ENCODE assay signal across 19 cellular contexts in genomic region chr5:33120671-33121070, GRCh38.
A peak's percentile ranks its signal among the peaks of the same experiment; 100 is the strongest.
DNase-seq lines count a peak whose midpoint lies in the region; ATAC-seq and TF ChIP-seq lines count a peak whose summit lies in the region.
"Had no signal": no experiment of that assay in that cellular context is flagged by ENCODE, and none has a peak within 500 bp of the region (broad histone marks: within the 10 kb centered on the region; RNA-seq: fewer than 3 reads in every experiment).

No MANE protein-coding gene starts in this region.

- ATAC-seq in SK-N-SH treated with all-trans-retinoic acid at 6 μM for 48 hours, result peak; percentile 90
- ATAC-seq: activated naive CD8-positive, alpha-beta T cell treated with anti-CD3 and anti-CD28 coated beads, Interleukin-2, amount 50 U/mL, for 24 hours; gastroesophageal sphincter; pancreas; Right ventricle myocardium inferior had no signal

- no peak overlapping the region for H3K4me3 ChIP-seq in fibroblast of mammary gland (ENCODE audit: control insufficient read depth, low read depth, low read length)
- H3K4me3 ChIP-seq: gastroesophageal sphincter, HAP-1, left ventricle myocardium inferior, pancreas had no signal

- TF ChIP-seq CTCF in fibroblast of mammary gland (conservative IDR thresholded peaks at IDR 0.05; ENCODE audit: control insufficient read depth, insufficient read depth, low read depth, low read length), result no peak

- DNase-seq in GM03348 (ENCODE audit: low spot score) (peak; percentile 79), fibroblast of mammary gland (ENCODE audit: low read depth) (peak; percentile 66), smooth muscle cell of the brain vasculature (ENCODE audit: low read depth, low spot score) (peak; percentile 32), KG1 (lab: John Stamatoyannopoulos, UW) (no peak), activated gamma-delta T cell (lab: John Stamatoyannopoulos, UW) (no peak), NOMO-1 treated with DMSO at 0.1 percent for 48 hours (lab: John Stamatoyannopoulos, UW; ENCODE audit: unreplicated experiment) (no peak)
- DNase-seq: activated CD4-positive, CD25-positive, alpha-beta regulatory T cell; activated CD8-positive, alpha-beta memory T cell treated with anti-CD3 and anti-CD28 coated beads for 24 hours; activated naive CD8-positive, alpha-beta T cell treated with anti-CD3 and anti-CD28 coated beads, Interleukin-2, amount 50 U/mL, for 24 hours; DMS53; left ventricle myocardium inferior; NCI-H187 treated with DMSO at 0.1 percent for 48 hours; NCI-H446 treated with DMSO at 0.1 percent for 48 hours; pancreas; small intestine had no signal

TF ChIP-seq in SK-N-SH treated with all-trans-retinoic acid at 6 μM for 48 hours, 23 proteins besides CTCF, POLR2A, EP300 and RAD21:
- no peak for TF ChIP-seq ZNF8 (CRISPR knock-in tag; IDR thresholded peaks at IDR 0.05)
- TF ChIP-seq ARNTL (CRISPR knock-in tag; IDR thresholded peaks at IDR 0.05; ENCODE audit: borderline replicate concordance, low read depth), result no peak
- TF ChIP-seq GLIS3 (CRISPR knock-in tag; IDR thresholded peaks at IDR 0.05), result no peak
- TF ChIP-seq ZFP3 (CRISPR knock-in tag; IDR thresholded peaks at IDR 0.05), result no peak
- TF ChIP-seq ZNF70 (CRISPR knock-in tag; IDR thresholded peaks at IDR 0.05), result no peak
- no peak for TF ChIP-seq CSRNP3 (CRISPR knock-in tag; IDR thresholded peaks at IDR 0.05)
- no peak for TF ChIP-seq ZNF565 (CRISPR knock-in tag; conservative IDR thresholded peaks at IDR 0.05; ENCODE audit: low read depth)
- no peak for TF ChIP-seq ESRRG (CRISPR knock-in tag; IDR thresholded peaks at IDR 0.05)
- TF ChIP-seq RARB (CRISPR knock-in tag; IDR thresholded peaks at IDR 0.05), result no peak
- no peak for TF ChIP-seq ZFP30 (CRISPR knock-in tag; IDR thresholded peaks at IDR 0.05)
TF ChIP-seq in SK-N-SH treated with all-trans-retinoic acid at 6 μM for 48 hours: peak in this region for 0.

Comparison
In these comparisons a context has a peak if more than half of its experiments do, and no peak if none do; other contexts are left out.
1. DNase-seq: peak in GM03348 (single experiment), fibroblast of mammary gland (single experiment) and smooth muscle cell of the brain vasculature (single experiment); none in KG1 (single experiment), activated gamma-delta T cell (single experiment) and NOMO-1 treated with DMSO at 0.1 percent for 48 hours (single experiment).